ENCODE assay signal across 8 cellular contexts in the genomic region with DNA sequence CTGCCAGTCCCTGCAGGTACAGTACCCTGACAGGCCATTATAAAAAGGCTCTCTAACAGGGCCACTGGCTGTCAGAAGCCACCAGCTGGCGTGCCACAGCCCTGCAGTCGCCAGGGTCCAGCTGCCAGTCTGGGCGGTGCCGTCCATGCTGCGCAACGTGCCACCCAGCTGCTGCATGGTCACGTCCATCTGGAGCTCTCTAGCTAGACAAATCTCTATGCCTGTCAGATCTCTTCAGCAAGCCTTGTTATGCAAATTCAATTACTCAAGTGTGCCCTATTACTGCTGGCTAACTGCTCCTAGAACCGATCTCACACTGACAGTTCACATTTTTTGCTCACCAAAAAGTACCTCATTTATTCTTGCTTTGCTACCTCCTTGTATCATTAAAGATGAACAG.
DNase-seq lines count a peak whose midpoint lies in the region; ATAC-seq, FAIRE-seq and TF ChIP-seq lines count a peak whose summit lies in the region.

No MANE protein-coding gene starts in this region.

- H3K9me3 ChIP-seq in pancreas: no peaks in the 10 kb centered on the region

- ATAC-seq in GM19328 (IDR thresholded peaks at IDR 0.05; ENCODE audit: unreplicated experiment) (peak; percentile 89), HG03103 (IDR thresholded peaks at IDR 0.05; ENCODE audit: low read depth, unreplicated experiment) (peak; percentile 86), pancreas (peak; percentile 36 to 77 (median 59))
- no peak for ATAC-seq in activated T-helper 17 cell treated with anti-CD3 and anti-CD28 coated beads, Interleukin-2, amount 50 U/mL, for 72 hours (replicated peaks)

- FAIRE-seq in pancreas (lab: Jason Lieb, UNC): no peak

- no peak overlapping the region for H3K4me3 ChIP-seq in pancreas

- no peaks in the 10 kb centered on the region for H3K27me3 Mint-ChIP-seq in activated T-helper 17 cell treated with anti-CD3 and anti-CD28 coated beads, Interleukin-2, amount 50 U/mL, for 72 hours

- no peaks in the 10 kb centered on the region for H3K27me3 ChIP-seq in pancreas

- H3K27ac Mint-ChIP-seq in activated T-helper 17 cell treated with anti-CD3 and anti-CD28 coated beads, Interleukin-2, amount 50 U/mL, for 72 hours: no peak overlapping the region

- H3K9me3 Mint-ChIP-seq in activated T-helper 17 cell treated with anti-CD3 and anti-CD28 coated beads, Interleukin-2, amount 50 U/mL, for 72 hours: no peaks in the 10 kb centered on the region

- no peak overlapping the region for H3K27ac ChIP-seq in pancreas

- no peak overlapping the region for H3K4me3 Mint-ChIP-seq in activated T-helper 17 cell treated with anti-CD3 and anti-CD28 coated beads, Interleukin-2, amount 50 U/mL, for 72 hours

- intact Hi-C loops in pancreas (cut with DNase I): no loop called here

- no peaks in the 10 kb centered on the region for H3K4me1 ChIP-seq in pancreas

- no peaks in the 10 kb centered on the region for H3K36me3 ChIP-seq in pancreas

- no peak for TF ChIP-seq CTCF in pancreas (IDR thresholded peaks at IDR 0.05)

- peak; percentile 17 for DNase-seq in AG08395 (ENCODE audit: low spot score)
- DNase-seq in NCI-H524 treated with DMSO at 0.1 percent for 48 hours (lab: John Stamatoyannopoulos, UW): peak; percentile 92
- peak in 3 of 6 donors; percentile 23 to 56 (median 55) for DNase-seq in pancreas
- no peak for DNase-seq in epidermal melanocyte (ENCODE audit: insufficient read length, low spot score)
- DNase-seq in islet precursor cell: no peak

- no peaks in the 10 kb centered on the region for H3K4me1 Mint-ChIP-seq in activated T-helper 17 cell treated with anti-CD3 and anti-CD28 coated beads, Interleukin-2, amount 50 U/mL, for 72 hours

- 81 to 86% methylated on average over 8 of the region's 8 CpGs for WGBS in pancreas, 2 donors

- peaks cover 2% of the 10 kb centered on the region for H3K36me3 Mint-ChIP-seq in activated T-helper 17 cell treated with anti-CD3 and anti-CD28 coated beads, Interleukin-2, amount 50 U/mL, for 72 hours (ENCODE audit: low read depth)

Comparison
In these comparisons a context has a peak if more than half of its experiments do, and no peak if none do; other contexts are left out.
1. DNase-seq: peak in AG08395 (single experiment) and NCI-H524 treated with DMSO at 0.1 percent for 48 hours (single experiment); none in epidermal melanocyte (single experiment) and islet precursor cell (single experiment).